ENCODE assay signal across 9 cellular contexts in the genomic region with DNA sequence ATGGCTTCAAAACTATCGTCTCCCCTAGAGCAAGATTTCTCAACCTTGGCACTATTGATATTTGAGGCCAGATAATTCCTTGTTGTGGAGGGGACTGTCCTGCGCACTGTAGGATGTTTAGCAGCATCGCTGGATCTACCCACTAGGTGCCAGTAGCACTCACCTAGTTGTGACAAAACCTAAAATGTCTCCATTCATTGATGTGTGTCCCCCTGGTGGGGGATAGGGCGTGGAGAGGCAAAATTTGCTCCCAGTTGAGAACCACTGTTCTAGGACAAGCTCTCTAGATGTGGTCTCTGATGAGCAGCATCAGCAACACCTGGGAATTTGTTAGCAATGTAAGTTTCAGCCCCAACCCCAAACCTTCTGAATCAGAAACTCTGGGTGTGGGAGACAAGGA.
DNase-seq lines count a peak whose midpoint lies in the region; ATAC-seq, FAIRE-seq and TF ChIP-seq lines count a peak whose summit lies in the region.
"Had no signal": no experiment of that assay in that cellular context is flagged by ENCODE, and none has a peak within 500 bp of the region (broad histone marks: within the 10 kb centered on the region; RNA-seq: fewer than 3 reads in every experiment).

No MANE protein-coding gene starts in this region.

- H3K4me2 ChIP-seq in H1 (ENCODE audit: insufficient read depth in 1 of 2, low read depth in 2 of 2, low read length in 2 of 2): no peak overlapping the region

- H3K36me3 Mint-ChIP-seq in activated CD4-positive, alpha-beta T cell treated with anti-CD3 and anti-CD28 coated beads for 36 hours (ENCODE audit: low read depth): peaks cover 9% of the 10 kb centered on the region

- no peak overlapping the region for H3K18ac ChIP-seq in H1 (ENCODE audit: extremely low read depth, low read length)

- H3K4me3 Mint-ChIP-seq in activated CD4-positive, alpha-beta T cell treated with anti-CD3 and anti-CD28 coated beads for 36 hours: no peak overlapping the region

- FAIRE-seq in H1 (lab: Jason Lieb, UNC): peak; percentile 94

- H4K91ac ChIP-seq in H1 (replicated peaks; ENCODE audit: insufficient read length, low read length): no peak overlapping the region

- intact Hi-C loops in activated CD4-positive, alpha-beta T cell treated with anti-CD3 and anti-CD28 coated beads for 36 hours (cut with DNase I, micrococcal nuclease): loop anchor here in 1 of 2 experiments (5.0 kb wide), 2 partner anchors 256 to 366 kb away; no protein-coding TSS in a partner anchor
- intact Hi-C loops in lower leg skin (cut with DNase I; ENCODE audit: low total_unique reads): no loop called here

- TF ChIP-seq CTCF in H1 (IDR thresholded peaks at IDR 0.05; ENCODE audit: control extremely low read depth in 1 of 3, insufficient read depth in 1 of 3, low read depth in 1 of 3, low read length in 3 of 3) (peak; percentile 69 to 99 (median 95)), lower leg skin (IDR thresholded peaks at IDR 0.05) (no peak)

- no peak overlapping the region for H4K5ac ChIP-seq in H1 (ENCODE audit: insufficient read length, low read depth, low read length)

- CTCF ChIA-PET in activated CD4-positive, alpha-beta T cell treated with anti-CD3 and anti-CD28 coated beads for 36 hours (lab: Charles Lee): interaction anchor here (0.7 to 1.4 kb wide), 3 partner anchors 18 to 360 kb away, joined by 3 to 4 read pairs (median 4); no protein-coding TSS in a partner anchor
- CTCF ChIA-PET in H1 (lab: Charles Lee; ENCODE audit: partially characterized antibody): interaction anchor here (0.6 to 3.1 kb wide), 32 partner anchors 8 to 428 kb away, joined by 3 to 27 read pairs (median 3); no protein-coding TSS in a partner anchor

- TF ChIP-seq POLR2A in H1 (IDR thresholded peaks at IDR 0.05; ENCODE audit: control extremely low read depth in 1 of 2, low read depth in 2 of 2, low read length in 2 of 2): no peak
- TF ChIP-seq POLR2A in lower leg skin (IDR thresholded peaks at IDR 0.05): no peak

- no peak for TF ChIP-seq EP300 in H1 (IDR thresholded peaks at IDR 0.05; ENCODE audit: borderline replicate concordance in 1 of 2, low read depth in 2 of 2, low read length in 2 of 2)

- WGBS in H1 (ENCODE audit: extremely low coverage in 1 of 2, insufficient coverage in 1 of 2, insufficient read length in 1 of 2, insufficient replicate concordance in 2 of 2, low coverage in 1 of 2, low lambda C conversion rate in 2 of 2, missing lambda C conversion rate in 1 of 2), 2 experiments: 60% methylated on average over 4 of the region's 4 CpGs; no CpG with 5 or more reads in 1 of the 2 experiments
- 82 to 85% methylated on average over 4 of the region's 4 CpGs for WGBS in lower leg skin, 2 donors

- H2BK5ac ChIP-seq in H1 (ENCODE audit: low read depth, low read length): no peak overlapping the region

- peaks cover 17% of the 10 kb centered on the region for H3K4me1 Mint-ChIP-seq in activated CD4-positive, alpha-beta T cell treated with anti-CD3 and anti-CD28 coated beads for 36 hours

- H3K9me3 ChIP-seq in H1 (ENCODE audit: insufficient read depth in 2 of 2, low read depth in 1 of 2, low read length in 1 of 2): peaks cover 2 to 4% of the 10 kb centered on the region in 2 experiments; a peak in 1 of 4 replicates
- H3K9me3 ChIP-seq: mucosa of descending colon had no signal

- H3K14ac ChIP-seq in H1 (ENCODE audit: insufficient read length): no peak overlapping the region

- DNase-seq in activated CD4-positive, alpha-beta T cell treated with anti-CD3 and anti-CD28 coated beads for 36 hours: peak; percentile 63
- no peak for DNase-seq in activated CD4-positive, alpha-beta T cell treated with anti-CD3 and anti-CD28 coated beads for 1 hour
- DNase-seq in SKM-1 treated with dmso at 0.1 percent for 144 hours (lab: John Stamatoyannopoulos, UW; ENCODE audit: unreplicated experiment) (peak; percentile 30), H1 (ENCODE audit: low read depth in 1 of 2, low spot score in 2 of 2) (peak in 1 of 2 experiments; percentile 67), lower leg skin (ENCODE audit: low spot score in 2 of 2) (no peak), NCI-H128 (lab: John Stamatoyannopoulos, UW; ENCODE audit: unreplicated experiment) (no peak)
- peak; percentile 3 to 14 for DNase-seq in stimulated activated CD8-positive, alpha-beta memory T cell treated with anti-CD3 and anti-CD28 coated beads, Interleukin-7, amount 100 ng/mL, for 48 hours (ENCODE audit: extremely low read depth in 1 of 2, low read depth in 1 of 2)

- H2BK120ac ChIP-seq in H1 (replicated peaks; ENCODE audit: low read depth, low read length): no peak overlapping the region

- no peaks in the 10 kb centered on the region for H3K79me1 ChIP-seq in H1 (ENCODE audit: low read depth, low read length)

- ATAC-seq in activated CD4-positive, alpha-beta T cell treated with anti-CD3 and anti-CD28 coated beads for 36 hours: peak; percentile 75
- ATAC-seq in HG03442 (IDR thresholded peaks at IDR 0.05; ENCODE audit: unreplicated experiment): no peak
- ATAC-seq: mucosa of descending colon had no signal

- no peaks in the 10 kb centered on the region for H3K36me3 ChIP-seq in H1 (ENCODE audit: control insufficient read depth in 2 of 4, insufficient read depth in 4 of 4, low read length in 3 of 4)

- no peak overlapping the region for H4K8ac ChIP-seq in H1 (ENCODE audit: extremely low read depth, insufficient read depth, low read length)

- H3K56ac ChIP-seq in H1 (replicated peaks; ENCODE audit: insufficient read length, low read depth, low read length): no peak overlapping the region

- H3K4ac ChIP-seq in H1 (replicated peaks; ENCODE audit: insufficient read length, low read depth, low read length): no peak overlapping the region

- H3K27ac ChIP-seq in H1 (ENCODE audit: low read depth, low read length): no peak overlapping the region

- POLR2A ChIA-PET in activated CD4-positive, alpha-beta T cell treated with anti-CD3 and anti-CD28 coated beads for 36 hours (lab: Charles Lee): no interaction called here
- POLR2A ChIA-PET in H1 (lab: Charles Lee; ENCODE audit: partially characterized antibody): no interaction called here

- no peak overlapping the region for H2AFZ ChIP-seq in H1 (ENCODE audit: low read length)

- no peak overlapping the region for H3K9ac ChIP-seq in H1 (replicated peaks in 1 of 4; ENCODE audit: extremely low read depth in 1 of 4, low read depth in 3 of 4, low read length in 3 of 4)

- H2BK20ac ChIP-seq in H1 (ENCODE audit: low read length): no peak overlapping the region

- H3K27me3 ChIP-seq in H1 (replicated peaks in 1 of 4; ENCODE audit: control insufficient read depth in 3 of 4, extremely low read depth in 1 of 4, insufficient read depth in 3 of 4, low read length in 3 of 4): no peaks in the 10 kb centered on the region

- no peaks in the 10 kb centered on the region for H4K20me1 ChIP-seq in H1 (replicated peaks in 1 of 2; ENCODE audit: control insufficient read depth in 1 of 2, insufficient read depth in 2 of 2, low read length in 2 of 2)

- TF ChIP-seq RAD21 in H1 (IDR thresholded peaks at IDR 0.05 in 1 of 2, conservative IDR thresholded peaks at IDR 0.05 in 1 of 2; ENCODE audit: low read depth in 2 of 2, low read length in 2 of 2): peak; percentile 82 to 84

- no peaks in the 10 kb centered on the region for H3K27me3 Mint-ChIP-seq in activated CD4-positive, alpha-beta T cell treated with anti-CD3 and anti-CD28 coated beads for 36 hours

- H2BK12ac ChIP-seq in H1 (ENCODE audit: low read depth, low read length): no peak overlapping the region

- H2BK15ac ChIP-seq in H1 (ENCODE audit: low read length): no peak overlapping the region

- H3K79me2 ChIP-seq in H1 (ENCODE audit: control insufficient read depth in 1 of 2, insufficient read depth in 2 of 2, low read length in 2 of 2): no peaks in the 10 kb centered on the region

- H3K9me3 Mint-ChIP-seq in activated CD4-positive, alpha-beta T cell treated with anti-CD3 and anti-CD28 coated beads for 36 hours (ENCODE audit: low read depth): peaks cover 10% of the 10 kb centered on the region

- H3K4me1 ChIP-seq in H1 (replicated peaks in 1 of 4; ENCODE audit: control insufficient read depth in 3 of 4, insufficient read depth in 4 of 4, low read length in 3 of 4): peaks cover 0 to 10% (median 6%) of the 10 kb centered on the region in 4 experiments; a peak in 4 of 7 replicates

- H2AK5ac ChIP-seq in H1 (ENCODE audit: low read depth, low read length): no peak overlapping the region

- no peak overlapping the region for H3K4me3 ChIP-seq in H1 (ENCODE audit: extremely low read depth in 1 of 4, insufficient read depth in 2 of 4, low read depth in 3 of 4, low read length in 4 of 4)
- H3K4me3 ChIP-seq in lower leg skin (ENCODE audit: low read depth, poor library complexity, severe bottlenecking): no peak overlapping the region
- H3K4me3 ChIP-seq: mucosa of descending colon had no signal

- no peak overlapping the region for H3K23ac ChIP-seq in H1 (ENCODE audit: insufficient read length)

- H3K27ac Mint-ChIP-seq in activated CD4-positive, alpha-beta T cell treated with anti-CD3 and anti-CD28 coated beads for 36 hours: no peak overlapping the region

- no peaks in the 10 kb centered on the region for H3K23me2 ChIP-seq in H1 (ENCODE audit: low read depth, low read length)

TF ChIP-seq in H1, 55 proteins besides CTCF, POLR2A, EP300 and RAD21:
- TF ChIP-seq SP4 (IDR thresholded peaks at IDR 0.05; ENCODE audit: low read length): no peak
- peak; percentile 56; the same call in 1 of the 2 replicates for TF ChIP-seq TEAD4 (IDR thresholded peaks at IDR 0.05; ENCODE audit: low read depth, low read length)
- TF ChIP-seq YY1 (IDR thresholded peaks at IDR 0.05; ENCODE audit: low read depth, low read length): peak; percentile 74

Comparison
In these comparisons a context has a peak if more than half of its experiments do, and no peak if none do; other contexts are left out.
1. DNase-seq: peak in activated CD4-positive, alpha-beta T cell treated with anti-CD3 and anti-CD28 coated beads for 36 hours (single experiment), SKM-1 treated with dmso at 0.1 percent for 144 hours (single experiment) and stimulated activated CD8-positive, alpha-beta memory T cell treated with anti-CD3 and anti-CD28 coated beads, Interleukin-7, amount 100 ng/mL, for 48 hours (2 of 2); none in activated CD4-positive, alpha-beta T cell treated with anti-CD3 and anti-CD28 coated beads for 1 hour (single experiment), lower leg skin (0 of 2) and NCI-H128 (single experiment).
2. CTCF ChIP-seq: peak in H1 (3 of 3); none in lower leg skin (0 of 3).